17 cellular contexts compared by ENCODE assay signal in genomic region chr6:152246554-152247337, GRCh38.
A peak's percentile ranks its signal among the peaks of the same experiment; 100 is the strongest.
DNase-seq lines count a peak whose midpoint lies in the region; ATAC-seq and TF ChIP-seq lines count a peak whose summit lies in the region.
"Had no signal": no experiment of that assay in that cellular context is flagged by ENCODE, and none has a peak within 500 bp of the region (broad histone marks: within the 10 kb centered on the region; RNA-seq: fewer than 3 reads in every experiment).

No MANE protein-coding gene starts in this region.

- TF ChIP-seq POLR2A in gastrocnemius medialis (IDR thresholded peaks at IDR 0.05): no peak

- H3K27ac ChIP-seq in CD4-positive, alpha-beta memory T cell (ENCODE audit: low read depth, low read length): no peak overlapping the region
- H3K27ac ChIP-seq in caudate nucleus (ENCODE audit: low read depth, low read length): peak overlapping the region; percentile 29
- H3K27ac ChIP-seq in cardiac muscle cell: no peak overlapping the region
- H3K27ac ChIP-seq in gastrocnemius medialis: peak overlapping the region; percentile 62 to 78 (median 75)
- H3K27ac ChIP-seq: tibial nerve had no signal

- no peaks in the 10 kb centered on the region for H3K9me3 Mint-ChIP-seq in CD4-positive, alpha-beta memory T cell
- H3K9me3 Mint-ChIP-seq: IgD-negative memory B cell had no signal

- no peak for DNase-seq in CD4-positive, alpha-beta memory T cell
- DNase-seq in caudate nucleus (lab: John Stamatoyannopoulos, UW): peak in 1 of 61 donors; percentile 9
- DNase-seq in cardiac muscle cell (ENCODE audit: low read depth in 1 of 2, low spot score in 1 of 2): peak; percentile 8 to 55
- DNase-seq in gastrocnemius medialis: no peak
- DNase-seq in activated effector memory CD4-positive, alpha-beta T cell treated with anti-CD3 and anti-CD28 coated beads, Interleukin-2, amount 50 U/mL, for 16 hours: no peak
- no peak for DNase-seq in stimulated activated CD4-positive, alpha-beta T cell treated with anti-CD3 and anti-CD28 coated beads, Interleukin-4, amount 100 ng/mL, for 4 hours
- no peak for DNase-seq in NCI-H2227 treated with DMSO at 0.1 percent for 48 hours (lab: John Stamatoyannopoulos, UW)
- DNase-seq: activated CD4-positive, alpha-beta T cell treated with anti-CD3 and anti-CD28 coated beads for 48 hours; COR-L47; islet precursor cell; NCI-H1048; NCI-H2171; posterior cingulate gyrus; SHP77 had no signal

- H3K27me3 Mint-ChIP-seq in CD4-positive, alpha-beta memory T cell: no peaks in the 10 kb centered on the region
- H3K27me3 Mint-ChIP-seq: IgD-negative memory B cell had no signal

- H3K27me3 ChIP-seq in CD4-positive, alpha-beta memory T cell (ENCODE audit: insufficient read depth, low read length): no peaks in the 10 kb centered on the region
- H3K27me3 ChIP-seq in cardiac muscle cell (no peaks in the 10 kb centered on the region), gastrocnemius medialis (no peaks in the 10 kb centered on the region)

- peak overlapping the region in 4 of 7 donors; percentile 6 to 59 (median 30) for H3K27ac Mint-ChIP-seq in CD4-positive, alpha-beta memory T cell

- H3K36me3 ChIP-seq in CD4-positive, alpha-beta memory T cell (ENCODE audit: insufficient read depth, low read length): peaks cover 34% of the 10 kb centered on the region
- H3K36me3 ChIP-seq in cardiac muscle cell (peaks cover 20% of the 10 kb centered on the region), gastrocnemius medialis (peaks cover 0 to 6% of the 10 kb centered on the region in 2 donors)

- H3K4me3 ChIP-seq in CD4-positive, alpha-beta memory T cell (ENCODE audit: low read length in 2 of 2): no peak overlapping the region
- no peak overlapping the region for H3K4me3 ChIP-seq in cardiac muscle cell
- peak overlapping the region in 3 of 4 donors; percentile 8 to 23 (median 17) for H3K4me3 ChIP-seq in gastrocnemius medialis
- H3K4me3 ChIP-seq: tibial nerve had no signal

- TF ChIP-seq CTCF in cardiac muscle cell (IDR thresholded peaks at IDR 0.05; ENCODE audit: low read depth, low read length) (no peak), gastrocnemius medialis (IDR thresholded peaks at IDR 0.05 in 4 of 5, conservative IDR thresholded peaks at IDR 0.05 in 1 of 5) (no peak)

- H3K36me3 Mint-ChIP-seq in CD4-positive, alpha-beta memory T cell: peaks cover 53 to 69% of the 10 kb centered on the region in 2 donors

- H3K4me1 Mint-ChIP-seq in CD4-positive, alpha-beta memory T cell: peaks cover 0 to 6% (median 0%) of the 10 kb centered on the region in 4 donors
- H3K4me1 Mint-ChIP-seq: IgD-negative memory B cell had no signal

- H3K9me3 ChIP-seq in CD4-positive, alpha-beta memory T cell (ENCODE audit: control insufficient read depth in 1 of 2, low read length in 2 of 2): no peaks in the 10 kb centered on the region
- H3K9me3 ChIP-seq in cardiac muscle cell (ENCODE audit: low read depth) (no peaks in the 10 kb centered on the region), gastrocnemius medialis (no peaks in the 10 kb centered on the region)
- H3K9me3 ChIP-seq: tibial nerve had no signal

- POLR2A ChIA-PET in CD4-positive, alpha-beta memory T cell (lab: Charles Lee; ENCODE audit: partially characterized antibody): no interaction called here

- ATAC-seq in gastrocnemius medialis (peak; percentile 92 to 97), GM19035 (IDR thresholded peaks at IDR 0.05; ENCODE audit: unreplicated experiment) (no peak)

- intact Hi-C loops in CD4-positive, alpha-beta memory T cell (cut with micrococcal nuclease): no loop called here
- intact Hi-C loops in gastrocnemius medialis (cut with DNase I; ENCODE audit: low total_unique reads): loop anchor here (2.0 kb wide), 1 partner anchor 14 kb away; no protein-coding TSS in a partner anchor

- H3K4me3 Mint-ChIP-seq in CD4-positive, alpha-beta memory T cell: no peak overlapping the region
- H3K4me3 Mint-ChIP-seq: IgD-negative memory B cell had no signal

- CTCF ChIA-PET in CD4-positive, alpha-beta memory T cell (lab: Charles Lee; ENCODE audit: partially characterized antibody): interaction anchor here (1.2 kb wide), 1 partner anchor 22 kb away, joined by 3 read pairs; no protein-coding TSS in a partner anchor

- H3K4me1 ChIP-seq in CD4-positive, alpha-beta memory T cell (ENCODE audit: insufficient read depth, low read length): no peaks in the 10 kb centered on the region
- peaks cover 6% of the 10 kb centered on the region for H3K4me1 ChIP-seq in cardiac muscle cell (ENCODE audit: low read depth)
- H3K4me1 ChIP-seq in gastrocnemius medialis: peaks cover 37 to 38% of the 10 kb centered on the region in 2 donors

- in situ Hi-C loops in gastrocnemius medialis (cut with MboI; ENCODE audit: low sequenced_read_pairs in 4 of 4): no loop called here

Comparison
In these comparisons a context has a peak if more than half of its experiments do, and no peak if none do; other contexts are left out.
1. DNase-seq: peak in cardiac muscle cell (2 of 2); none in CD4-positive, alpha-beta memory T cell (0 of 5), gastrocnemius medialis (0 of 2), activated effector memory CD4-positive, alpha-beta T cell treated with anti-CD3 and anti-CD28 coated beads, Interleukin-2, amount 50 U/mL, for 16 hours (single experiment), stimulated activated CD4-positive, alpha-beta T cell treated with anti-CD3 and anti-CD28 coated beads, Interleukin-4, amount 100 ng/mL, for 4 hours (0 of 2) and NCI-H2227 treated with DMSO at 0.1 percent for 48 hours (single experiment).
2. H3K27ac ChIP-seq: peak in caudate nucleus (single experiment) and gastrocnemius medialis (4 of 4); none in CD4-positive, alpha-beta memory T cell (single experiment) and cardiac muscle cell (single experiment).
3. H3K4me3 ChIP-seq: peak in gastrocnemius medialis (3 of 4); none in CD4-positive, alpha-beta memory T cell (0 of 2) and cardiac muscle cell (single experiment).